Comparison of ENCODE assay signal across 1 cellular context in genomic region chr5:173823274-173823644, GRCh38.
TF ChIP-seq lines count a peak whose summit lies in the region.

No MANE protein-coding gene starts in this region.

TF ChIP-seq in IMR-90, 13 proteins besides CTCF, POLR2A, EP300 and RAD21 (continued from another document):
- TF ChIP-seq CHD1 (IDR thresholded peaks at IDR 0.05; ENCODE audit: low read depth, low read length) = no peak
TF ChIP-seq in IMR-90: peak in this region for 0.
